16 cellular contexts compared by ENCODE assay signal in the genomic region with DNA sequence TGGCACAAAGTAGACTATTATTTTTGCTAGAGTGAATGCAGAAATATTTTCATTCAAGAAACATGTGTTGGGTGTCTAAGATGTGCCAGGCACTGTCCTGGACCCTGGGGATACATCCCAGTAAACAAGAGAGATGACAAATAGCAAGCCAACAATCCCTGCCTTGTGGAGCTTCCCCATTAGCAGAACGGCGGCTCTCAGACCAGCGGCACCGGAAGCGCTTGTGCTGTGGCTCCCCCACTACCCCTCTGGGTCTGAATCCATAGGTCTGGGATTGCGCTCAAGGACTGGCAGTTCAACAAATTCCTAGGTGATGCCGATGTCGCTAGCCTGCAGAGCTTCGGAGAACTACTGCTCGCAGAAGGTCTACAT.
DNase-seq lines count a peak whose midpoint lies in the region; ATAC-seq and TF ChIP-seq lines count a peak whose summit lies in the region.
"Had no signal": no experiment of that assay in that cellular context is flagged by ENCODE, and none has a peak within 500 bp of the region (broad histone marks: within the 10 kb centered on the region; RNA-seq: fewer than 3 reads in every experiment).

No MANE protein-coding gene starts in this region.

- 87% methylated on average over 10 of the region's 10 CpGs for WGBS in right cardiac atrium

- no peaks in the 10 kb centered on the region for H3K9me3 ChIP-seq in right cardiac atrium (ENCODE audit: control insufficient read depth, low read length)
- H3K9me3 ChIP-seq: BLaER1 had no signal

- intact Hi-C loops in cardiac septum (cut with DNase I) (loop anchor here (5.0 to 10.0 kb wide), 3 partner anchors 220 to 640 kb away; no protein-coding TSS in a partner anchor), right cardiac atrium (cut with DNase I) (loop anchor here (5.0 to 10.0 kb wide), 6 partner anchors 208 to 640 kb away; partner anchors contain the start of gene MAP3K4 (in 1 of the 4)), dorsolateral prefrontal cortex (cut with DNase I) (loop anchor here (2.0 to 10.0 kb wide), 9 partner anchors 100 to 640 kb away; partner anchors contain the start of genes MAP3K4 (in 2 of the 2) and AGPAT4 (in 1 of the 2))

- ATAC-seq in right cardiac atrium (no peak), GM19455 (IDR thresholded peaks at IDR 0.05; ENCODE audit: unreplicated experiment) (no peak), GM19397 (IDR thresholded peaks at IDR 0.05; ENCODE audit: unreplicated experiment) (no peak)
- ATAC-seq: CD8-positive, alpha-beta T cell; GM12878; GM23338 had no signal

- H3K4me3 ChIP-seq in right cardiac atrium (ENCODE audit: low read length) (no peak overlapping the region), dorsolateral prefrontal cortex (no peak overlapping the region)
- H3K4me3 ChIP-seq: BLaER1, GM12878, GM23338 had no signal

- DNase-seq in cardiac septum (ENCODE audit: low spot score) (peak; percentile 38), right cardiac atrium (no peak), dorsolateral prefrontal cortex (no peak), medulla oblongata (ENCODE audit: extremely low spot score) (peak; percentile 32), EL (no peak)
- DNase-seq: 8988T; Calu3; CD8-positive, alpha-beta T cell; DMS79 treated with DMSO at 0.1 percent for 48 hours; HCEC 1CT had no signal

- H3K27ac ChIP-seq in right cardiac atrium (ENCODE audit: low read length): no peak overlapping the region
- peak overlapping the region in 38 of 59 donors; percentile 0 to 79 (median 54) for H3K27ac ChIP-seq in dorsolateral prefrontal cortex
- H3K27ac ChIP-seq: BLaER1, HL-60 had no signal

- H3K4me1 ChIP-seq in right cardiac atrium (ENCODE audit: control insufficient read depth, insufficient read depth, low read length): no peaks in the 10 kb centered on the region

- peak in 1 of 56 donors; percentile 3 for TF ChIP-seq CTCF in dorsolateral prefrontal cortex (IDR thresholded peaks at IDR 0.05 in 54 of 56, conservative IDR thresholded peaks at IDR 0.05 in 2 of 56; ENCODE audit: low read depth in 1 of 56, partially characterized antibody in 56 of 56)

- H3K27me3 ChIP-seq in right cardiac atrium (ENCODE audit: control insufficient read depth, insufficient read depth) (no peaks in the 10 kb centered on the region), dorsolateral prefrontal cortex (no peaks in the 10 kb centered on the region)
- H3K27me3 ChIP-seq: BLaER1 had no signal

Comparison
In these comparisons a context has a peak if more than half of its experiments do, and no peak if none do; other contexts are left out.
1. DNase-seq: peak in cardiac septum (single experiment) and medulla oblongata (single experiment); none in right cardiac atrium (0 of 3), dorsolateral prefrontal cortex (0 of 10) and EL (single experiment).